In the genomic region with DNA sequence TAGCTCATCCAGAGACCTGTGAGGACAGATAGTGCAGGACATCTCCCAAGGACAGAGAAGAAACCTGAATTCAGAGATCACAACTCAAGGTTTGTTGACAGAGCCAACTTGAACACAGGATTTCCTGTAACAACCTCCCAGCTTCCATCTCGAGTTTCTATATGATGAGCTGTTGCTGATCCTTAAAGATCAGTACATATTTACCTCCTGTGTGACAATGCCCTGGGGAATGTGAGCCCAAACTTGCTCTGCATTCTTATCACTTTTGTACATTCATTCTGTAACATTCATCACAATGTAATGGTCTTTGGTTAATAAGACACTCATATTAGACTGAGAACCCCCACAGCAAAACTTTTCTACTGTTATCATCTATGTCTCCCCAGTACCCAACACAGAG, we compare ENCODE assay signal across 29 cellular contexts.
"Had no signal": no experiment of that assay in that cellular context is flagged by ENCODE, and none has a peak within 500 bp of the region (broad histone marks: within the 10 kb centered on the region; RNA-seq: fewer than 3 reads in every experiment).

No MANE protein-coding gene starts in this region.

- H3K4me1 Mint-ChIP-seq: activated CD4-positive, alpha-beta T cell treated with anti-CD3 and anti-CD28 coated beads, Interleukin-2, amount 10 ng/mL, durations not matched to agents 24 days and 14 days had no signal

- H3K4me3 ChIP-seq: adrenal gland, body of pancreas, breast epithelium had no signal

- H3K27ac Mint-ChIP-seq: activated CD4-positive, alpha-beta T cell treated with anti-CD3 and anti-CD28 coated beads, Interleukin-2, amount 10 ng/mL, durations not matched to agents 24 days and 14 days; activated CD8-positive, alpha-beta T cell treated with anti-CD3 and anti-CD28 coated beads, Interleukin-2, amount 10 ng/mL, durations not matched to agents 7 days and 5 days; activated naive CD4-positive, alpha-beta T cell treated with anti-CD3 and anti-CD28 coated beads for 36 hours; activated naive CD4-positive, alpha-beta T cell treated with anti-CD3 and anti-CD28 coated beads, Interleukin-2, amount 50 U/mL, for 72 hours; activated T-helper 1 cell treated with anti-CD3 and anti-CD28 coated beads, Interleukin-12 subunit alpha, Interleukin-12 subunit beta, Interleukin-2, Interleukin-4 antibody, amounts not matched to agents 30 ng/mL and 10 ng/mL and 1 ng/mL, durations not matched to agents 14 hours and 24 hours and 36 hours had no signal

- H3K9me3 Mint-ChIP-seq: activated CD4-positive, alpha-beta T cell treated with anti-CD3 and anti-CD28 coated beads, Interleukin-2, amount 10 ng/mL, durations not matched to agents 24 days and 14 days; activated naive CD4-positive, alpha-beta T cell treated with anti-CD3 and anti-CD28 coated beads for 36 hours; activated T-cell treated with anti-CD3 and anti-CD28 coated beads, Interleukin-2, amount 50 U/mL, for 4 hours; activated T-helper 1 cell treated with anti-CD3 and anti-CD28 coated beads, Interleukin-12 subunit alpha, Interleukin-12 subunit beta, Interleukin-2, Interleukin-4 antibody, amounts not matched to agents 30 ng/mL and 10 ng/mL and 1 ng/mL, durations not matched to agents 14 hours and 24 hours and 36 hours had no signal

- H3K36me3 ChIP-seq: adrenal gland, breast epithelium had no signal

- DNase-seq: activated CD4-positive, alpha-beta T cell treated with anti-CD3 and anti-CD28 coated beads, Interleukin-2, amount 10 ng/mL, durations not matched to agents 24 days and 14 days; activated CD4-positive, alpha-beta T cell treated with anti-CD3 and anti-CD28 coated beads, Interleukin-2, amount 50 U/mL, for 4 hours; activated CD8-positive, alpha-beta memory T cell treated with anti-CD3 and anti-CD28 coated beads, Interleukin-2, amount 50 U/mL, for 4 hours; activated CD8-positive, alpha-beta T cell treated with anti-CD3 and anti-CD28 coated beads, Interleukin-2, amount 10 ng/mL, durations not matched to agents 7 days and 5 days; activated gamma-delta T cell treated with Interleukin-2 at 50 U/mL for 16 hours; activated naive CD4-positive, alpha-beta T cell treated with anti-CD3 and anti-CD28 coated beads for 36 hours; activated T-cell treated with anti-CD3 and anti-CD28 coated beads for 4 hours; activated T-cell treated with anti-CD3 and anti-CD28 coated beads, Interleukin-2, amount 50 U/mL, for 4 hours; adrenal gland; body of pancreas; caudate nucleus; cerebellar nuclear complex; Karpas-422; NCI-H1105; NCI-H1417 treated with DMSO at 0.1 percent for 48 hours; NCI-H187 treated with DMSO at 0.1 percent for 48 hours; NCI-H2081; NCI-H226; NCI-H524 treated with DMSO at 0.1 percent for 48 hours; NK-92 treated with Interleukin-12 subunit alpha and Interleukin-12 subunit beta, amount 100 ng/mL, for 24 hours; Right ventricle myocardium superior; SW 1271; T-helper 1 cell; T-helper 2 cell; T-helper 9 cell had no signal

- FAIRE-seq: astrocyte had no signal

- H3K4me3 Mint-ChIP-seq: activated CD4-positive, alpha-beta T cell treated with anti-CD3 and anti-CD28 coated beads, Interleukin-2, amount 10 ng/mL, durations not matched to agents 24 days and 14 days; activated CD8-positive, alpha-beta T cell treated with anti-CD3 and anti-CD28 coated beads, Interleukin-2, amount 10 ng/mL, durations not matched to agents 7 days and 5 days; activated naive CD4-positive, alpha-beta T cell treated with anti-CD3 and anti-CD28 coated beads for 36 hours; activated T-cell treated with anti-CD3 and anti-CD28 coated beads, Interleukin-2, amount 50 U/mL, for 4 hours; activated T-helper 1 cell treated with anti-CD3 and anti-CD28 coated beads, Interleukin-12 subunit alpha, Interleukin-12 subunit beta, Interleukin-2, Interleukin-4 antibody, amounts not matched to agents 30 ng/mL and 10 ng/mL and 1 ng/mL, durations not matched to agents 14 hours and 24 hours and 36 hours had no signal
